13 cellular contexts compared by ENCODE assay signal in genomic region chr6:64383277-64383676, GRCh38.
DNase-seq lines count a peak whose midpoint lies in the region; ATAC-seq and TF ChIP-seq lines count a peak whose summit lies in the region.
"Had no signal": no experiment of that assay in that cellular context is flagged by ENCODE, and none has a peak within 500 bp of the region (broad histone marks: within the 10 kb centered on the region; RNA-seq: fewer than 3 reads in every experiment).

No MANE protein-coding gene starts in this region.

- H3K27me3 ChIP-seq in spleen (replicated peaks in 1 of 7): no peaks in the 10 kb centered on the region

- peaks cover 1% of the 10 kb centered on the region for H3K9me3 Mint-ChIP-seq in activated naive CD4-positive, alpha-beta T cell treated with anti-CD3 and anti-CD28 coated beads, Interleukin-2, amount 10 ng/mL, durations not matched to agents 7 days and 5 days

- intact Hi-C loops in spleen (cut with DNase I; ENCODE audit: low total_unique reads): no loop called here

- DNase-seq in DMS 273 (lab: John Stamatoyannopoulos, UW; ENCODE audit: unreplicated experiment): peak; percentile 28
- DNase-seq in DMS 273 treated with DMSO at 0.1 percent for 48 hours (lab: John Stamatoyannopoulos, UW): no peak
- DNase-seq in amniotic epithelial cell (ENCODE audit: low read depth): peak; percentile 27
- peak; percentile 31 for DNase-seq in fibroblast of mammary gland (ENCODE audit: low read depth)
- no peak for DNase-seq in stimulated activated CD4-positive, alpha-beta T cell treated with anti-CD3 and anti-CD28 coated beads, Interleukin-4, amount 100 ng/mL, for 1 hour
- no peak for DNase-seq in activated naive CD4-positive, alpha-beta T cell treated with anti-CD3 and anti-CD28 coated beads, Interleukin-2, amount 10 ng/mL, durations not matched to agents 7 days and 5 days
- DNase-seq in spleen: no peak
- DNase-seq: Caco-2; CD8-positive, alpha-beta memory T cell had no signal

- no peaks in the 10 kb centered on the region for H3K27me3 Mint-ChIP-seq in activated naive CD4-positive, alpha-beta T cell treated with anti-CD3 and anti-CD28 coated beads, Interleukin-2, amount 10 ng/mL, durations not matched to agents 7 days and 5 days

- H3K36me3 Mint-ChIP-seq in activated naive CD4-positive, alpha-beta T cell treated with anti-CD3 and anti-CD28 coated beads, Interleukin-2, amount 10 ng/mL, durations not matched to agents 7 days and 5 days: no peaks in the 10 kb centered on the region
- H3K36me3 Mint-ChIP-seq: CD8-positive, alpha-beta memory T cell had no signal

- no peak overlapping the region for H3K4me3 Mint-ChIP-seq in activated naive CD4-positive, alpha-beta T cell treated with anti-CD3 and anti-CD28 coated beads, Interleukin-2, amount 10 ng/mL, durations not matched to agents 7 days and 5 days
- H3K4me3 Mint-ChIP-seq: CD8-positive, alpha-beta memory T cell had no signal

- H3K9me3 ChIP-seq in spleen: no peaks in the 10 kb centered on the region
- H3K9me3 ChIP-seq: Caco-2 had no signal

- H3K27ac Mint-ChIP-seq in activated naive CD4-positive, alpha-beta T cell treated with anti-CD3 and anti-CD28 coated beads, Interleukin-2, amount 10 ng/mL, durations not matched to agents 7 days and 5 days: no peak overlapping the region
- H3K27ac Mint-ChIP-seq: CD8-positive, alpha-beta memory T cell had no signal

- no peak for TF ChIP-seq POLR2A in spleen (IDR thresholded peaks at IDR 0.05)

- no peak overlapping the region for H3K27ac ChIP-seq in spleen
- H3K27ac ChIP-seq: 22Rv1, HL-60 had no signal

- 41 to 89% (median 45%) methylated on average over 2 of the region's 2 CpGs for WGBS in spleen, 5 donors

- H3K4me1 ChIP-seq in spleen: no peaks in the 10 kb centered on the region
- H3K4me1 ChIP-seq: Caco-2 had no signal

- no peak overlapping the region for H3K4me3 ChIP-seq in fibroblast of mammary gland (ENCODE audit: control insufficient read depth, low read depth, low read length)
- H3K4me3 ChIP-seq in spleen: no peak overlapping the region

- TF ChIP-seq CTCF in fibroblast of mammary gland (conservative IDR thresholded peaks at IDR 0.05; ENCODE audit: control insufficient read depth, insufficient read depth, low read depth, low read length) (no peak), spleen (IDR thresholded peaks at IDR 0.05 in 8 of 11, conservative IDR thresholded peaks at IDR 0.05 in 3 of 11) (no peak)

- no peak for ATAC-seq in GM19023 (IDR thresholded peaks at IDR 0.05; ENCODE audit: unreplicated experiment)
- ATAC-seq: HCT116 had no signal

- H3K36me3 ChIP-seq in spleen: no peaks in the 10 kb centered on the region

- H3K4me1 Mint-ChIP-seq in activated naive CD4-positive, alpha-beta T cell treated with anti-CD3 and anti-CD28 coated beads, Interleukin-2, amount 10 ng/mL, durations not matched to agents 7 days and 5 days: no peaks in the 10 kb centered on the region
- H3K4me1 Mint-ChIP-seq: CD8-positive, alpha-beta memory T cell had no signal

- CTCF ChIA-PET in activated naive CD4-positive, alpha-beta T cell treated with anti-CD3 and anti-CD28 coated beads, Interleukin-2, amount 10 ng/mL, durations not matched to agents 7 days and 5 days (lab: Charles Lee): no interaction called here

Comparison
In these comparisons a context has a peak if more than half of its experiments do, and no peak if none do; other contexts are left out.
1. DNase-seq: peak in DMS 273 (single experiment), amniotic epithelial cell (single experiment) and fibroblast of mammary gland (single experiment); none in DMS 273 treated with DMSO at 0.1 percent for 48 hours (single experiment), stimulated activated CD4-positive, alpha-beta T cell treated with anti-CD3 and anti-CD28 coated beads, Interleukin-4, amount 100 ng/mL, for 1 hour (single experiment), activated naive CD4-positive, alpha-beta T cell treated with anti-CD3 and anti-CD28 coated beads, Interleukin-2, amount 10 ng/mL, durations not matched to agents 7 days and 5 days (single experiment) and spleen (single experiment).